In the genomic region with DNA sequence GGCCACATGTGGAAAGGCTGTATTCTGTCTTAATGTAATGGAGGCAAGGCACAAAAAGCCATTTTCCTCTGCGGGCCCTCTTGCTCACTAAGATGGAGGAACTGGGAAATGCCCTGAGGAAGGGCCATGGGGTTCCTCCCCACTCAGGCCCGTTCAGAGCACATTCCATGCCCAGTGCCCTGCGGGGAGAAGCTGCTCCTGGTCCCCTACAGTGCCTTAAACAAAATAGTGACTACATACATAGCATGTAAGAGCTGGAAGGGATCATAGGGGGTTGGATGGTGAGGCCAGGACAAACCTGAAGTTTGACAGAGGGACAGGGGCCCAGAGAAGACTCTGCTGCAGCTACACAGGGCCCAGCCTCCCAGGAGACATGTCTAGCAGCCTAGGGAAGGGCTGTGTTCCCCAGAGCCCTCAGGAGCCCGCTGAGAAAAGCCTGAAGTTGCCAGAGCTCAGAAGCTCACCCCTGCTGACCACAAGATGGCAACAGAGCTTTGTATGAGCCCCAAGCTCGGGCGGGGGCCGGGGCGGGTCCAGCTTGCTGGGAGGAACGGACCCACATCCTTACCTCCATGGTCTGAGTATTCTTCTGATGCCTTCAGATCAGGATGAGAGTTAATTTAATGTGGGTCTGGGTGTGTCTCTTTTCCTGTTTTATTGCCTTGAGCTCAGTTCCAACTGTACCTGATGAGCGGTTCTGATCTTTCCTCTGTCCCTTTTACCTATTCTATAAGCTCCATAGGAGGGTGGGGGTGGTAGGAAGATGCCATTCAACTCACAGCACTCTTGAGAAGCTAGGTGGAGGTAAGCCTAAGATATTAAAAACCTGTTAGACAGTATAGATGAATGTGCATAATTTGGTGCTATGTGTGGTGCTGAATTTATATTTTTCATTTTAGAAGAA, we compare ENCODE assay signal across 8 cellular contexts.
DNase-seq lines count a peak whose midpoint lies in the region; ATAC-seq and TF ChIP-seq lines count a peak whose summit lies in the region.

No MANE protein-coding gene starts in this region.

- WGBS in SK-N-SH (ENCODE audit: low lambda C conversion rate) = 32% methylated on average over 5 of the region's 10 CpGs
- no CpG with 5 or more reads among the region's 10 CpGs for WGBS in mesendoderm (ENCODE audit: extremely low coverage, insufficient coverage, low lambda C conversion rate)

- H3K79me2 ChIP-seq in KMS-11 (ENCODE audit: insufficient read depth, low read depth) (no peaks in the 10 kb centered on the region), SK-N-SH (ENCODE audit: insufficient read depth) (no peaks in the 10 kb centered on the region), mesendoderm (ENCODE audit: control insufficient read depth, insufficient read depth, low read length) (no peaks in the 10 kb centered on the region)

- peak overlapping the region; percentile 25 for H2BK5ac ChIP-seq in mesendoderm (ENCODE audit: low read length)

- H3K18ac ChIP-seq in mesendoderm (ENCODE audit: low read length) = peak overlapping the region; percentile 22

- H3K36me3 ChIP-seq in KMS-11 (ENCODE audit: insufficient read depth) (no peaks in the 10 kb centered on the region), SK-N-SH (replicated peaks in 1 of 2; ENCODE audit: control insufficient read depth in 1 of 2, insufficient read depth in 2 of 2, low read length in 1 of 2) (no peaks in the 10 kb centered on the region), mesendoderm (ENCODE audit: control insufficient read depth, insufficient read depth, low read length) (no peaks in the 10 kb centered on the region)

- H2AFZ ChIP-seq in KMS-11 (ENCODE audit: low read depth) (peak overlapping the region; percentile 32; the same call in 1 of the 2 replicates), SK-N-SH (ENCODE audit: low read depth) (peak overlapping the region; percentile 55; the same call in 1 of the 2 replicates)

- H3K9me3 ChIP-seq in SK-N-SH = no peaks in the 10 kb centered on the region

- DNase-seq in NCI-H1417 (lab: John Stamatoyannopoulos, UW) (peak; percentile 14 to 71 (median 47)), NCI-H1417 treated with DMSO at 0.1 percent for 48 hours (lab: John Stamatoyannopoulos, UW) (no peak), SK-N-SH (peak; percentile 76), choroid plexus epithelial cell (ENCODE audit: low read depth) (peak; percentile 84), mesendoderm (peak; percentile 94)

- H3K27ac ChIP-seq in KMS-11 = no peak overlapping the region
- H3K27ac ChIP-seq in SK-N-SH (ENCODE audit: low read depth in 2 of 2, low read length in 1 of 2) = no peak overlapping the region
- H3K27ac ChIP-seq in mesendoderm (ENCODE audit: low read depth, low read length) = no peak overlapping the region

- no peak overlapping the region for H2BK15ac ChIP-seq in mesendoderm (replicated peaks; ENCODE audit: low read depth)

- H3K4me3 ChIP-seq in KMS-11 (IDR thresholded peaks at IDR 0.05; ENCODE audit: insufficient read depth, low read depth, low read length) (no peak overlapping the region), SK-N-SH (ENCODE audit: low read depth in 2 of 2, low read length in 1 of 2) (no peak overlapping the region), choroid plexus epithelial cell (ENCODE audit: low read depth, low read length) (no peak overlapping the region), mesendoderm (ENCODE audit: low read length) (no peak overlapping the region)

- no peak overlapping the region for H4K5ac ChIP-seq in mesendoderm (ENCODE audit: low read length)

- TF ChIP-seq RAD21 in SK-N-SH (IDR thresholded peaks at IDR 0.05; ENCODE audit: low read length) = peak; percentile 77

- H4K8ac ChIP-seq in mesendoderm (ENCODE audit: low read depth, low read length) = no peak overlapping the region

- H3K4me2 ChIP-seq in KMS-11 = peak overlapping the region; percentile 53; the same call in 1 of the 2 replicates
- no peak overlapping the region for H3K4me2 ChIP-seq in SK-N-SH
- H3K4me2 ChIP-seq in mesendoderm (ENCODE audit: low read length) = no peak overlapping the region

- TF ChIP-seq EP300 in SK-N-SH (IDR thresholded peaks at IDR 0.05; ENCODE audit: borderline replicate concordance in 1 of 2, low read depth in 1 of 2, low read length in 1 of 2) = no peak

- CTCF ChIA-PET in SK-N-SH (lab: Yijun Ruan, JAX) = interaction anchor here (0.6 to 4.0 kb wide), 20 partner anchors 8 to 1316 kb away, joined by 3 to 31 read pairs (median 4); no protein-coding TSS in a partner anchor

- peak overlapping the region; percentile 25 for H3K4ac ChIP-seq in mesendoderm (ENCODE audit: low read depth, low read length)

- H3K4me1 ChIP-seq in KMS-11 (ENCODE audit: low read depth, poor library complexity, severe bottlenecking) (peaks cover 29% of the 10 kb centered on the region), SK-N-SH (ENCODE audit: control insufficient read depth in 1 of 2, insufficient read depth in 2 of 2, low read depth in 1 of 2, low read length in 1 of 2) (no peaks in the 10 kb centered on the region), mesendoderm (ENCODE audit: control insufficient read depth, low read depth, low read length) (peaks cover 7% of the 10 kb centered on the region)

- H3K9ac ChIP-seq in KMS-11 (no peak overlapping the region), SK-N-SH (no peak overlapping the region), mesendoderm (ENCODE audit: low read length) (peak overlapping the region; percentile 32)

- H3K56ac ChIP-seq in mesendoderm (ENCODE audit: low read length) = peak overlapping the region; percentile 77

- H3K23ac ChIP-seq in mesendoderm (ENCODE audit: low read length) = no peak overlapping the region

- no peaks in the 10 kb centered on the region for H3K79me1 ChIP-seq in mesendoderm (ENCODE audit: low read length)

- H3K27me3 ChIP-seq in KMS-11 (ENCODE audit: insufficient read depth, low read depth) = no peaks in the 10 kb centered on the region
- H3K27me3 ChIP-seq in SK-N-SH (ENCODE audit: insufficient read depth) = no peaks in the 10 kb centered on the region
- no peaks in the 10 kb centered on the region for H3K27me3 ChIP-seq in mesendoderm (ENCODE audit: insufficient read depth, low read length, poor library complexity)

- no peak overlapping the region for H2AK5ac ChIP-seq in mesendoderm (ENCODE audit: low read length)

- POLR2A ChIA-PET in SK-N-SH (lab: Yijun Ruan, JAX) = interaction anchor here (0.5 kb wide), 1 partner anchor 1777 kb away, joined by 3 read pairs; no protein-coding TSS in a partner anchor

- H4K20me1 ChIP-seq in KMS-11 (ENCODE audit: insufficient read depth) (no peaks in the 10 kb centered on the region), SK-N-SH (ENCODE audit: insufficient read depth) (no peaks in the 10 kb centered on the region)

- no peak overlapping the region for H2BK120ac ChIP-seq in mesendoderm (ENCODE audit: low read depth, low read length)

- no peaks in the 10 kb centered on the region for H3K9me2 ChIP-seq in SK-N-SH

- peak; percentile 77 for TF ChIP-seq CTCF in KMS-11 (conservative IDR thresholded peaks at IDR 0.05; ENCODE audit: low read depth, low read length)
- TF ChIP-seq CTCF in SK-N-SH (IDR thresholded peaks at IDR 0.05) = peak; percentile 78
- peak; percentile 86 for TF ChIP-seq CTCF in choroid plexus epithelial cell (conservative IDR thresholded peaks at IDR 0.05; ENCODE audit: low read depth, low read length)

- H3F3A ChIP-seq in SK-N-SH (replicated peaks; ENCODE audit: insufficient read depth) = no peaks in the 10 kb centered on the region

- ATAC-seq in HG03095 (IDR thresholded peaks at IDR 0.05; ENCODE audit: unreplicated experiment) (no peak), HG02981 (IDR thresholded peaks at IDR 0.05; ENCODE audit: unreplicated experiment) (no peak)

TF ChIP-seq in SK-N-SH, 30 proteins besides CTCF, POLR2A, EP300 and RAD21:
- peak; percentile 64 for TF ChIP-seq SMC3 (IDR thresholded peaks at IDR 0.05; ENCODE audit: low read depth, low read length)
- TF ChIP-seq TEAD4 (IDR thresholded peaks at IDR 0.05; ENCODE audit: borderline replicate concordance, insufficient read depth) = no peak
- TF ChIP-seq EZH2phosphoT487 (IDR thresholded peaks at IDR 0.05; ENCODE audit: borderline replicate concordance, low read depth) = no peak
